In genomic region chr4:173527103-173527876, GRCh38 we compare ENCODE assay signal across 13 cellular contexts. TPM values are rescaled to one million over a fixed set of nuclear protein-coding genes. Genes with fewer than 3 reads are reported as not detected.
A peak's percentile ranks its signal among the peaks of the same experiment; 100 is the strongest.
DNase-seq lines count a peak whose midpoint lies in the region; ATAC-seq and TF ChIP-seq lines count a peak whose summit lies in the region.
"Had no signal": no experiment of that assay in that cellular context is flagged by ENCODE, and none has a peak within 500 bp of the region (broad histone marks: within the 10 kb centered on the region; RNA-seq: fewer than 3 reads in every experiment).

No MANE protein-coding gene starts in this region.

- no peak for DNase-seq in T-helper 2 cell treated with Interferon-gamma antibody and Interleukin-4, amounts not matched to agents 5 μg/mL and 100 μg/mL, for 36 hours (ENCODE audit: low spot score)
- DNase-seq in T-helper 2 cell (no peak), WERI-Rb-1 (no peak)
- no peak for DNase-seq in activated T-helper 2 cell treated with anti-CD3 and anti-CD28 coated beads, Interferon-gamma antibody, Interleukin-2, Interleukin-4, amounts not matched to agents 10 μg/mL and 5 μg/mL and 100 μg/mL, durations not matched to agents 14 hours and 24 hours and 36 hours (ENCODE audit: low spot score)
- DNase-seq: ACHN, kidney glomerular epithelial cell, NCI-H187 treated with DMSO at 0.1 percent for 48 hours, SHP77 had no signal

- no peak for ATAC-seq in HG03378 (IDR thresholded peaks at IDR 0.05; ENCODE audit: unreplicated experiment)
- no peak for ATAC-seq in GM21423 (IDR thresholded peaks at IDR 0.05; ENCODE audit: unreplicated experiment)

- H3K27me3 Mint-ChIP-seq in T-helper 2 cell treated with Interferon-gamma antibody and Interleukin-4, amounts not matched to agents 5 μg/mL and 100 μg/mL, for 36 hours (ENCODE audit: low read depth), result peaks cover 86% of the 10 kb centered on the region
- H3K27me3 Mint-ChIP-seq in activated T-helper 2 cell treated with anti-CD3 and anti-CD28 coated beads, Interferon-gamma antibody, Interleukin-2, Interleukin-4, amounts not matched to agents 10 μg/mL and 5 μg/mL and 100 μg/mL, durations not matched to agents 14 hours and 24 hours and 36 hours (ENCODE audit: low read depth), result peaks cover 85% of the 10 kb centered on the region

- H3K4me3 ChIP-seq in iPS-18a (ENCODE audit: low read length) (peak overlapping the region; percentile 37), stomach smooth muscle (ENCODE audit: low read length in 2 of 2) (peak overlapping the region; percentile 99), WERI-Rb-1 (ENCODE audit: low read depth, low read length) (no peak overlapping the region)

- intact Hi-C loops in activated T-helper 2 cell treated with anti-CD3 and anti-CD28 coated beads, Interferon-gamma antibody, Interleukin-2, Interleukin-4, amounts not matched to agents 10 μg/mL and 5 μg/mL and 100 μg/mL, durations not matched to agents 14 hours and 24 hours and 36 hours (cut with micrococcal nuclease), result loop anchor here (1.0 to 2.0 kb wide), 2 partner anchors 10 to 690 kb away; no protein-coding TSS in a partner anchor

- H3K27me3 ChIP-seq in iPS-18a (ENCODE audit: control insufficient read depth, insufficient read depth, low read length) (peaks cover 97% of the 10 kb centered on the region), stomach smooth muscle (ENCODE audit: control insufficient read depth in 1 of 2, insufficient read depth in 2 of 2, low read length in 2 of 2) (peaks cover 0 to under 1% of the 10 kb centered on the region in 2 donors), WERI-Rb-1 (ENCODE audit: insufficient read depth, low read depth, severe bottlenecking) (peaks cover 3% of the 10 kb centered on the region)

- H3K27ac ChIP-seq in iPS-18a (ENCODE audit: low read length) (no peak overlapping the region), stomach smooth muscle (ENCODE audit: low read length) (peak overlapping the region; percentile 97), WERI-Rb-1 (no peak overlapping the region)

- no peaks in the 10 kb centered on the region for H3K36me3 ChIP-seq in iPS-18a (ENCODE audit: control insufficient read depth, low read depth, low read length)
- H3K36me3 ChIP-seq in stomach smooth muscle (ENCODE audit: control insufficient read depth in 2 of 2, insufficient read depth in 2 of 2, low read length in 2 of 2), result peaks cover 34 to 36% of the 10 kb centered on the region in 2 donors
- peaks cover 21% of the 10 kb centered on the region for H3K36me3 ChIP-seq in WERI-Rb-1

- H3K9me3 ChIP-seq in iPS-18a (ENCODE audit: control insufficient read depth, low read depth, low read length) (no peaks in the 10 kb centered on the region), stomach smooth muscle (ENCODE audit: control insufficient read depth in 2 of 2, low read length in 2 of 2) (no peaks in the 10 kb centered on the region), WERI-Rb-1 (ENCODE audit: severe bottlenecking) (peaks cover 11% of the 10 kb centered on the region)

- H3K9ac ChIP-seq in iPS-18a (ENCODE audit: low read length) (no peak overlapping the region), stomach smooth muscle (ENCODE audit: low read length in 2 of 2) (peak overlapping the region; percentile 98 to 99)

- peaks cover 8% of the 10 kb centered on the region for H3K4me1 Mint-ChIP-seq in T-helper 2 cell treated with Interferon-gamma antibody and Interleukin-4, amounts not matched to agents 5 μg/mL and 100 μg/mL, for 36 hours (ENCODE audit: low read depth)
- peaks cover 4% of the 10 kb centered on the region for H3K4me1 Mint-ChIP-seq in activated T-helper 2 cell treated with anti-CD3 and anti-CD28 coated beads, Interferon-gamma antibody, Interleukin-2, Interleukin-4, amounts not matched to agents 10 μg/mL and 5 μg/mL and 100 μg/mL, durations not matched to agents 14 hours and 24 hours and 36 hours (ENCODE audit: low read depth)

- H3K4me3 Mint-ChIP-seq in T-helper 2 cell treated with Interferon-gamma antibody and Interleukin-4, amounts not matched to agents 5 μg/mL and 100 μg/mL, for 36 hours, result no peak overlapping the region
- H3K4me3 Mint-ChIP-seq in activated T-helper 2 cell treated with anti-CD3 and anti-CD28 coated beads, Interferon-gamma antibody, Interleukin-2, Interleukin-4, amounts not matched to agents 10 μg/mL and 5 μg/mL and 100 μg/mL, durations not matched to agents 14 hours and 24 hours and 36 hours (ENCODE audit: low read depth), result no peak overlapping the region

- peak overlapping the region; percentile 43 for H3K27ac Mint-ChIP-seq in T-helper 2 cell treated with Interferon-gamma antibody and Interleukin-4, amounts not matched to agents 5 μg/mL and 100 μg/mL, for 36 hours
- H3K27ac Mint-ChIP-seq in activated T-helper 2 cell treated with anti-CD3 and anti-CD28 coated beads, Interferon-gamma antibody, Interleukin-2, Interleukin-4, amounts not matched to agents 10 μg/mL and 5 μg/mL and 100 μg/mL, durations not matched to agents 14 hours and 24 hours and 36 hours, result peak overlapping the region; percentile 33

- peaks cover 37% of the 10 kb centered on the region for H3K4me1 ChIP-seq in iPS-18a (ENCODE audit: control insufficient read depth, low read depth, low read length)
- peaks cover 17% of the 10 kb centered on the region for H3K4me1 ChIP-seq in stomach smooth muscle (ENCODE audit: control insufficient read depth, insufficient read depth, low read length)

- no peak for TF ChIP-seq CTCF in WERI-Rb-1 (IDR thresholded peaks at IDR 0.05; ENCODE audit: low read depth, low read length)

- peaks cover 6% of the 10 kb centered on the region for H3K36me3 Mint-ChIP-seq in T-helper 2 cell treated with Interferon-gamma antibody and Interleukin-4, amounts not matched to agents 5 μg/mL and 100 μg/mL, for 36 hours (ENCODE audit: low read depth)
- peaks cover 16% of the 10 kb centered on the region for H3K36me3 Mint-ChIP-seq in activated T-helper 2 cell treated with anti-CD3 and anti-CD28 coated beads, Interferon-gamma antibody, Interleukin-2, Interleukin-4, amounts not matched to agents 10 μg/mL and 5 μg/mL and 100 μg/mL, durations not matched to agents 14 hours and 24 hours and 36 hours (ENCODE audit: low read depth)

- peaks cover 7% of the 10 kb centered on the region for H3K9me3 Mint-ChIP-seq in T-helper 2 cell treated with Interferon-gamma antibody and Interleukin-4, amounts not matched to agents 5 μg/mL and 100 μg/mL, for 36 hours
- H3K9me3 Mint-ChIP-seq in activated T-helper 2 cell treated with anti-CD3 and anti-CD28 coated beads, Interferon-gamma antibody, Interleukin-2, Interleukin-4, amounts not matched to agents 10 μg/mL and 5 μg/mL and 100 μg/mL, durations not matched to agents 14 hours and 24 hours and 36 hours, result peaks cover 3% of the 10 kb centered on the region

RNA-seq across cellular contexts. Expression of gene HAND2, which starts 2.7 kb away (rescaled TPM):
- total RNA-seq in activated T-helper 2 cell treated with anti-CD3 and anti-CD28 coated beads, Interferon-gamma antibody, Interleukin-2, Interleukin-4, amounts not matched to agents 10 μg/mL and 5 μg/mL and 100 μg/mL, durations not matched to agents 14 hours and 24 hours and 36 hours, result not detected in 2 replicates
- total RNA-seq: temporal lobe had no signal
